Comparison of ENCODE assay signal across 1 cellular context in genomic region chr11:46285173-46285572, GRCh38.
TF ChIP-seq lines count a peak whose summit lies in the region.

No MANE protein-coding gene starts in this region.

TF ChIP-seq in HepG2, 621 proteins besides CTCF, POLR2A, EP300 and RAD21:
- peak; percentile 48 for TF ChIP-seq PAXIP1 (CRISPR knock-in tag; conservative IDR thresholded peaks at IDR 0.05)
- 0 out of 2 replicates have a peak, but pooled peaks have one; percentile 20 for TF ChIP-seq ONECUT2 (CRISPR knock-in tag; IDR thresholded peaks at IDR 0.05)
- TF ChIP-seq ZNF605 (CRISPR knock-in tag; IDR thresholded peaks at IDR 0.05): 0 out of 2 replicates have a peak, but pooled peaks have one; percentile 35
- peak; percentile 13; the same call in 1 of the 2 replicates for TF ChIP-seq ETV5 (CRISPR knock-in tag; IDR thresholded peaks at IDR 0.05; ENCODE audit: borderline replicate concordance)
- no peak for TF ChIP-seq WIZ (CRISPR knock-in tag; IDR thresholded peaks at IDR 0.05)
